18 cellular contexts compared by ENCODE assay signal in genomic region chr3:182487621-182488020, GRCh38.
"Had no signal": no experiment of that assay in that cellular context is flagged by ENCODE, and none has a peak within 500 bp of the region (broad histone marks: within the 10 kb centered on the region; RNA-seq: fewer than 3 reads in every experiment).

No MANE protein-coding gene starts in this region.

- H3K27ac Mint-ChIP-seq: activated naive CD4-positive, alpha-beta T cell treated with anti-CD3 and anti-CD28 coated beads, Interleukin-2, amount 50 U/mL, for 24 hours had no signal

- H2AFZ ChIP-seq: parathyroid adenoma had no signal

- H3K4me3 ChIP-seq: lung, stomach, thoracic aorta had no signal

- H3K9ac ChIP-seq: parathyroid adenoma had no signal

- H3K4me3 Mint-ChIP-seq: activated naive CD4-positive, alpha-beta T cell treated with anti-CD3 and anti-CD28 coated beads, Interleukin-2, amount 50 U/mL, for 24 hours had no signal

- H3K27me3 ChIP-seq: stomach had no signal

- H3K9me3 ChIP-seq: stomach, thoracic aorta had no signal

- H3K36me3 Mint-ChIP-seq: activated naive CD4-positive, alpha-beta T cell treated with anti-CD3 and anti-CD28 coated beads, Interleukin-2, amount 50 U/mL, for 24 hours had no signal

- H3K79me2 ChIP-seq: parathyroid adenoma had no signal

- H3K9me3 Mint-ChIP-seq: activated naive CD4-positive, alpha-beta T cell treated with anti-CD3 and anti-CD28 coated beads, Interleukin-2, amount 50 U/mL, for 24 hours had no signal

- DNase-seq: activated CD4-positive, alpha-beta T cell treated with anti-CD3 and anti-CD28 coated beads, Interleukin-2, amount 50 U/mL, for 4 hours; activated CD4-positive, CD25-positive, alpha-beta regulatory T cell treated with anti-CD3 and anti-CD28 coated beads, Interleukin-2, amount 50 U/mL, for 72 hours; activated T-cell treated with anti-CD3 and anti-CD28 coated beads, Interleukin-2, amount 50 U/mL, for 1 hour; central memory CD4-positive, alpha-beta T cell; cortex of kidney; effector CD8-positive, alpha-beta T cell; hypothalamus; kidney glomerular epithelial cell; midbrain; retina; stimulated activated CD4-positive, alpha-beta T cell treated with anti-CD3 and anti-CD28 coated beads, Interleukin-15, amount 100 ng/mL, for 24 hours; stimulated activated CD4-positive, alpha-beta T cell treated with anti-CD3 and anti-CD28 coated beads, Interleukin-4, amount 100 ng/mL, for 4 hours; stomach had no signal

- H3K27ac ChIP-seq: parathyroid adenoma, stomach, thoracic aorta had no signal

- H3K36me3 ChIP-seq: stomach, thoracic aorta had no signal

- FAIRE-seq: urothelium cell line had no signal

- H3K4me1 Mint-ChIP-seq: activated naive CD4-positive, alpha-beta T cell treated with anti-CD3 and anti-CD28 coated beads, Interleukin-2, amount 50 U/mL, for 24 hours had no signal
